ENCODE assay signal across 12 cellular contexts in genomic region chr2:113540826-113541199, GRCh38. TPM values are rescaled to one million over a fixed set of nuclear protein-coding genes. Genes with fewer than 3 reads are reported as not detected.
DNase-seq lines count a peak whose midpoint lies in the region; ATAC-seq and TF ChIP-seq lines count a peak whose summit lies in the region.
"Not testable (repeated sequence)": the region's sequence is repeated elsewhere in the genome, so short reads cannot be mapped to it uniquely, and the experiment has no call there.
"Had no signal": no experiment of that assay in that cellular context is flagged by ENCODE, and none has a peak within 500 bp of the region (broad histone marks: within the 10 kb centered on the region; RNA-seq: fewer than 3 reads in every experiment).

No MANE protein-coding gene starts in this region.

- H3K4me3 Mint-ChIP-seq in CD4-positive, alpha-beta memory T cell, result peak overlapping the region; percentile 61 to 85 (median 72)
- peak overlapping the region; percentile 50 for H3K4me3 Mint-ChIP-seq in T-helper 1 cell treated with Interleukin-12 subunit alpha and Interleukin-12 subunit beta and Interleukin-4 antibody, amounts not matched to agents 30 μg/mL and 1 μg/mL, for 36 hours
- H3K4me3 Mint-ChIP-seq in activated T-cell treated with anti-CD3 and anti-CD28 coated beads, Interleukin-2, amount 50 U/mL, for 72 hours, result peak overlapping the region; percentile 44 to 76
- H3K4me3 Mint-ChIP-seq in brain (peak overlapping the region; percentile 61 to 89 (median 83)), neural progenitor cell (peak overlapping the region; percentile 80)
- H3K4me3 Mint-ChIP-seq in stimulated activated naive CD8-positive, alpha-beta T cell treated with anti-CD3 and anti-CD28 coated beads, Interleukin-15, amount 100 ng/mL, for 72 hours, result peak overlapping the region; percentile 75 to 76

- not testable (repeated sequence) for H3K79me2 ChIP-seq in neural progenitor cell (ENCODE audit: low read depth)

- H2AFZ ChIP-seq in neural progenitor cell (replicated peaks), result not testable (repeated sequence)

- intact Hi-C loops in CD4-positive, alpha-beta memory T cell (cut with micrococcal nuclease); Right ventricle myocardium inferior (cut with DNase I); lower lobe of right lung (cut with DNase I): not testable (repeated sequence)

- not testable (repeated sequence) for H3K27ac ChIP-seq in CD4-positive, alpha-beta memory T cell (ENCODE audit: low read depth, low read length); lower lobe of right lung; neural progenitor cell

- not testable (repeated sequence) for ATAC-seq in activated T-cell treated with anti-CD3 and anti-CD28 coated beads, Interleukin-2, amount 50 U/mL, for 72 hours (replicated peaks in 1 of 2); stimulated activated naive CD8-positive, alpha-beta T cell treated with anti-CD3 and anti-CD28 coated beads, Interleukin-15, amount 100 ng/mL, for 72 hours
- peak; percentile 36 for ATAC-seq in Right ventricle myocardium inferior
- peak; percentile 37 to 62 for ATAC-seq in lower lobe of right lung

- CTCF ChIA-PET in CD4-positive, alpha-beta memory T cell (lab: Charles Lee; ENCODE audit: partially characterized antibody), result not testable (repeated sequence)

- not testable (repeated sequence) for H3K4me2 ChIP-seq in neural progenitor cell

- H3F3A ChIP-seq in neural progenitor cell (ENCODE audit: low read depth), result not testable (repeated sequence)

- not testable (repeated sequence) for H3K27ac Mint-ChIP-seq in CD4-positive, alpha-beta memory T cell; T-helper 1 cell treated with Interleukin-12 subunit alpha and Interleukin-12 subunit beta and Interleukin-4 antibody, amounts not matched to agents 30 μg/mL and 1 μg/mL, for 36 hours; activated T-cell treated with anti-CD3 and anti-CD28 coated beads, Interleukin-2, amount 50 U/mL, for 72 hours; neural progenitor cell; stimulated activated naive CD8-positive, alpha-beta T cell treated with anti-CD3 and anti-CD28 coated beads, Interleukin-15, amount 100 ng/mL, for 72 hours
- peak overlapping the region in 2 of 5 experiments; percentile 74 to 90 for H3K27ac Mint-ChIP-seq in brain

- not testable (repeated sequence) for H3K27me3 ChIP-seq in CD4-positive, alpha-beta memory T cell (ENCODE audit: insufficient read depth, low read length); lower lobe of right lung (ENCODE audit: low read depth)
- H3K27me3 ChIP-seq in neural progenitor cell, result peaks cover 76% of the 10 kb centered on the region

- not testable (repeated sequence) for H3K36me3 ChIP-seq in CD4-positive, alpha-beta memory T cell (ENCODE audit: insufficient read depth, low read length); lower lobe of right lung; neural progenitor cell

- not testable (repeated sequence) for H3K4me1 Mint-ChIP-seq in CD4-positive, alpha-beta memory T cell; T-helper 1 cell treated with Interleukin-12 subunit alpha and Interleukin-12 subunit beta and Interleukin-4 antibody, amounts not matched to agents 30 μg/mL and 1 μg/mL, for 36 hours (ENCODE audit: low read depth); activated T-cell treated with anti-CD3 and anti-CD28 coated beads, Interleukin-2, amount 50 U/mL, for 72 hours (ENCODE audit: low read depth); brain; neural progenitor cell; stimulated activated naive CD8-positive, alpha-beta T cell treated with anti-CD3 and anti-CD28 coated beads, Interleukin-15, amount 100 ng/mL, for 72 hours

- DNase-seq in CD4-positive, alpha-beta memory T cell; activated T-cell treated with anti-CD3 and anti-CD28 coated beads, Interleukin-2, amount 50 U/mL, for 72 hours; Right ventricle myocardium inferior (ENCODE audit: missing footprints); lower lobe of right lung; neural progenitor cell (ENCODE audit: low spot score); stimulated activated naive CD8-positive, alpha-beta T cell treated with anti-CD3 and anti-CD28 coated beads, Interleukin-15, amount 100 ng/mL, for 72 hours: not testable (repeated sequence)

- not testable (repeated sequence) for H3K9me3 ChIP-seq in CD4-positive, alpha-beta memory T cell (ENCODE audit: control insufficient read depth in 1 of 2, low read length in 2 of 2); lower lobe of right lung; neural progenitor cell (ENCODE audit: low read depth)

- not testable (repeated sequence) for TF ChIP-seq CTCF in brain (conservative IDR thresholded peaks at IDR 0.05); lower lobe of right lung (IDR thresholded peaks at IDR 0.05); neural progenitor cell (IDR thresholded peaks at IDR 0.05)

- H4K20me1 ChIP-seq in neural progenitor cell (ENCODE audit: low read depth), result not testable (repeated sequence)

- H3K4me3 ChIP-seq in CD4-positive, alpha-beta memory T cell (ENCODE audit: low read length in 2 of 2); lower lobe of right lung; neural progenitor cell: not testable (repeated sequence)

- H3K27me3 Mint-ChIP-seq in CD4-positive, alpha-beta memory T cell; activated T-cell treated with anti-CD3 and anti-CD28 coated beads, Interleukin-2, amount 50 U/mL, for 72 hours (ENCODE audit: low read depth): not testable (repeated sequence)
- peaks cover 15% of the 10 kb centered on the region for H3K27me3 Mint-ChIP-seq in T-helper 1 cell treated with Interleukin-12 subunit alpha and Interleukin-12 subunit beta and Interleukin-4 antibody, amounts not matched to agents 30 μg/mL and 1 μg/mL, for 36 hours (ENCODE audit: low read depth)
- H3K27me3 Mint-ChIP-seq in brain (peaks cover 28% of the 10 kb centered on the region), neural progenitor cell (ENCODE audit: insufficient read depth, low read depth) (peaks cover 11% of the 10 kb centered on the region)
- H3K27me3 Mint-ChIP-seq in stimulated activated naive CD8-positive, alpha-beta T cell treated with anti-CD3 and anti-CD28 coated beads, Interleukin-15, amount 100 ng/mL, for 72 hours, result peaks cover 19% of the 10 kb centered on the region

- POLR2A ChIA-PET in CD4-positive, alpha-beta memory T cell (lab: Charles Lee; ENCODE audit: partially characterized antibody), result not testable (repeated sequence)

- H3K4me1 ChIP-seq in CD4-positive, alpha-beta memory T cell (ENCODE audit: insufficient read depth, low read length); lower lobe of right lung; neural progenitor cell: not testable (repeated sequence)

- not testable (repeated sequence) for H3K36me3 Mint-ChIP-seq in CD4-positive, alpha-beta memory T cell; T-helper 1 cell treated with Interleukin-12 subunit alpha and Interleukin-12 subunit beta and Interleukin-4 antibody, amounts not matched to agents 30 μg/mL and 1 μg/mL, for 36 hours (ENCODE audit: low read depth); activated T-cell treated with anti-CD3 and anti-CD28 coated beads, Interleukin-2, amount 50 U/mL, for 72 hours (ENCODE audit: insufficient read depth in 2 of 2); brain; neural progenitor cell

- not testable (repeated sequence) for H3K9ac ChIP-seq in neural progenitor cell

- not testable (repeated sequence) for H3K9me3 Mint-ChIP-seq in CD4-positive, alpha-beta memory T cell; T-helper 1 cell treated with Interleukin-12 subunit alpha and Interleukin-12 subunit beta and Interleukin-4 antibody, amounts not matched to agents 30 μg/mL and 1 μg/mL, for 36 hours; activated T-cell treated with anti-CD3 and anti-CD28 coated beads, Interleukin-2, amount 50 U/mL, for 72 hours; brain; neural progenitor cell; stimulated activated naive CD8-positive, alpha-beta T cell treated with anti-CD3 and anti-CD28 coated beads, Interleukin-15, amount 100 ng/mL, for 72 hours

RNA-seq across cellular contexts. Expression of gene FOXD4L1, which starts 42.3 kb away (rescaled TPM):
- total RNA-seq in CD4-positive, alpha-beta memory T cell, result under 1 TPM; 0.42 to 0.52 TPM
- polyA plus RNA-seq in CD4-positive, alpha-beta memory T cell, result not detected
- total RNA-seq in activated T-cell treated with anti-CD3 and anti-CD28 coated beads, Interleukin-2, amount 50 U/mL, for 72 hours, result under 1 TPM in 1 of 2 donors, not detected in 1; 0.12 TPM
- polyA plus RNA-seq in brain (ENCODE audit: insufficient read depth, low read depth, low replicate concordance), result not detected
- not detected for total RNA-seq in Right ventricle myocardium inferior
- 0.62 TPM for total RNA-seq in lower lobe of right lung
- 0.12 TPM in 1 of 2 replicates, not detected in the other for total RNA-seq in neural progenitor cell (ENCODE audit: low replicate concordance)
- total RNA-seq: G401, glomerular endothelial cell, posterior vena cava had no signal
- polyA plus RNA-seq: liver had no signal
